In the genomic region with DNA sequence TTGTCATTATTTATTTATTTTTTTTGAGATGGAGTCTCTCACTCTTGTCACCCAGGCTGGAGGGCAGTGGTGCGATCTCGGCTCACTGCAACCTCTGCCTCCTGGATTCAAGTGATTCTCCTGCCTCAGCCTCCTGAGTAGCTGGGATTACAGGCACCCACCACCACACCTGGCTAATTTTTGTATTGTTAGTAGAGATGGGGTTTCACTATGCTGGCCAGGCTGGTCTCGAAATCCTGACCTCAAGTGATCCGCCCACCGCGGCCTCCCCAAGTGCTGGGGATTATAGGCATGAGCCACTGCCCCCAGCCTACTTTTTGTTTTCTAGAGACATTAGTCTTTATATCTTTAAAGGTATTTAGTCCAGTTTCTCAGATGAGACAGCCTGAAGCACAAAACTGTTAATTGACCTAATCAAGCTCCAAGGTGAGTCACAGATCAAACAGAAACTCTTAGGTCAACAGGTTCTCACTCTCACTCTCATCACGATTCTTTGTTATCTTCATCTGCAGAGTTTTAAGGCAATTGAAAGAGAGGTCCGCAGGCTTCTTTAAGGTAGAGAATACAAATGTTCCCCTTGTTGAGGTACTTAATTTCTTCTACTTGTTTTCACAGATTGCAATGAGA, we compare ENCODE assay signal across 8 cellular contexts. TPM values are rescaled to one million over a fixed set of nuclear protein-coding genes. Genes with fewer than 3 reads are reported as not detected.
DNase-seq lines count a peak whose midpoint lies in the region; ATAC-seq and TF ChIP-seq lines count a peak whose summit lies in the region.
"Not testable (repeated sequence)": the region's sequence is repeated elsewhere in the genome, so short reads cannot be mapped to it uniquely, and the experiment has no call there.

No MANE protein-coding gene starts in this region.

- not testable (repeated sequence) for H3K27me3 Mint-ChIP-seq in Calu3 (ENCODE audit: unreplicated experiment); activated CD4-positive, alpha-beta T cell treated with anti-CD3 and anti-CD28 coated beads, Interleukin-2, amount 10 ng/mL, durations not matched to agents 7 days and 5 days

- POLR2A ChIA-PET in activated CD4-positive, alpha-beta T cell treated with anti-CD3 and anti-CD28 coated beads, Interleukin-2, amount 10 ng/mL, durations not matched to agents 7 days and 5 days (lab: Charles Lee) = not testable (repeated sequence)

- intact Hi-C loops in Calu3 (cut with micrococcal nuclease; ENCODE audit: unreplicated experiment) = loop anchor here (2.0 kb wide), 2 partner anchors 14 to 34 kb away; no protein-coding TSS in a partner anchor
- intact Hi-C loops in left colon (cut with DNase I, micrococcal nuclease) = not testable (repeated sequence)

- H3K79me2 ChIP-seq in osteoblast (ENCODE audit: insufficient read depth, low read length) = peaks cover 99% of the 10 kb centered on the region

- H3K4me3 ChIP-seq in endocrine pancreas (ENCODE audit: control insufficient read depth, insufficient read depth, low read length) = peak overlapping the region; percentile 24
- not testable (repeated sequence) for H3K4me3 ChIP-seq in osteoblast (ENCODE audit: insufficient read depth, low read length); subcutaneous abdominal adipose tissue (ENCODE audit: low read depth in 1 of 5, low read length in 5 of 5)

- H2AFZ ChIP-seq in osteoblast (ENCODE audit: low read length) = not testable (repeated sequence)

- H3K4me1 ChIP-seq in endocrine pancreas (ENCODE audit: control insufficient read depth, insufficient read depth, low read length) (peaks cover 32% of the 10 kb centered on the region), osteoblast (ENCODE audit: insufficient read depth, low read length) (peaks cover 37% of the 10 kb centered on the region), subcutaneous abdominal adipose tissue (ENCODE audit: control insufficient read depth in 5 of 5, insufficient read depth in 5 of 5, low read length in 5 of 5) (peaks cover 0 to 41% (median 26%) of the 10 kb centered on the region in 5 donors)

- peak overlapping the region; percentile 54 for H3K4me3 Mint-ChIP-seq in Calu3 (ENCODE audit: low read depth, unreplicated experiment)
- not testable (repeated sequence) for H3K4me3 Mint-ChIP-seq in activated CD4-positive, alpha-beta T cell treated with anti-CD3 and anti-CD28 coated beads, Interleukin-2, amount 10 ng/mL, durations not matched to agents 7 days and 5 days

- CTCF ChIA-PET in Calu3 (lab: Charles Lee) = interaction anchor here (0.5 to 1.2 kb wide), 4 partner anchors 9 to 53 kb away, joined by 3 to 6 read pairs (median 4); no protein-coding TSS in a partner anchor
- CTCF ChIA-PET in activated CD4-positive, alpha-beta T cell treated with anti-CD3 and anti-CD28 coated beads, Interleukin-2, amount 10 ng/mL, durations not matched to agents 7 days and 5 days (lab: Charles Lee) = interaction anchor here (0.6 to 1.0 kb wide), 3 partner anchors 9 to 17 kb away, joined by 3 to 4 read pairs (median 3); no protein-coding TSS in a partner anchor

- peaks cover 78% of the 10 kb centered on the region for H4K20me1 ChIP-seq in osteoblast (ENCODE audit: insufficient read depth, low read length)

- BruUV-seq in Calu3 (replicated peaks; lab: Mats Ljungman, UMichigan) = not testable (repeated sequence)

- H3K9ac ChIP-seq in endocrine pancreas (ENCODE audit: control insufficient read depth, insufficient read depth, low read length); subcutaneous abdominal adipose tissue (ENCODE audit: low read length in 5 of 5): not testable (repeated sequence)

- H3K4me2 ChIP-seq in osteoblast (ENCODE audit: insufficient read depth, low read length) = not testable (repeated sequence)

- peaks cover 67% of the 10 kb centered on the region for H3K36me3 Mint-ChIP-seq in Calu3 (ENCODE audit: insufficient read depth, unreplicated experiment)
- peaks cover 64% of the 10 kb centered on the region for H3K36me3 Mint-ChIP-seq in activated CD4-positive, alpha-beta T cell treated with anti-CD3 and anti-CD28 coated beads, Interleukin-2, amount 10 ng/mL, durations not matched to agents 7 days and 5 days (ENCODE audit: low read depth)
- H3K36me3 Mint-ChIP-seq in activated naive CD4-positive, alpha-beta T cell treated with anti-CD3 and anti-CD28 coated beads, Interleukin-2, amount 50 U/mL, for 72 hours = peaks cover 2 to 35% of the 10 kb centered on the region in 2 donors

- ATAC-seq in activated naive CD4-positive, alpha-beta T cell treated with anti-CD3 and anti-CD28 coated beads, Interleukin-2, amount 50 U/mL, for 72 hours = peak in 1 of 2 donors; percentile 19
- peak; percentile 18 for ATAC-seq in left colon

- H3K9me3 ChIP-seq in endocrine pancreas (ENCODE audit: control insufficient read depth, low read length); osteoblast (ENCODE audit: low read depth, low read length); subcutaneous abdominal adipose tissue (ENCODE audit: control insufficient read depth in 5 of 5, low read length in 5 of 5): not testable (repeated sequence)

- peak overlapping the region; percentile 93 for H3K27ac ChIP-seq in osteoblast (ENCODE audit: low read depth, low read length)
- H3K27ac ChIP-seq in subcutaneous abdominal adipose tissue (ENCODE audit: low read depth, low read length) = peak overlapping the region; percentile 65

- H3K4me1 Mint-ChIP-seq in Calu3 (ENCODE audit: low read depth, unreplicated experiment) = peaks cover 57% of the 10 kb centered on the region
- peaks cover 78% of the 10 kb centered on the region for H3K4me1 Mint-ChIP-seq in activated CD4-positive, alpha-beta T cell treated with anti-CD3 and anti-CD28 coated beads, Interleukin-2, amount 10 ng/mL, durations not matched to agents 7 days and 5 days

- H3K36me3 ChIP-seq in endocrine pancreas (ENCODE audit: control insufficient read depth, insufficient read depth, low read length) = not testable (repeated sequence)
- H3K36me3 ChIP-seq in osteoblast (ENCODE audit: insufficient read depth, low read length) = peaks cover 40% of the 10 kb centered on the region
- H3K36me3 ChIP-seq in subcutaneous abdominal adipose tissue (ENCODE audit: control insufficient read depth in 5 of 5, insufficient read depth in 5 of 5, low read length in 5 of 5) = peaks cover 8 to 13% (median 12%) of the 10 kb centered on the region in 5 donors

- peak overlapping the region; percentile 72 for H3K27ac Mint-ChIP-seq in Calu3 (ENCODE audit: unreplicated experiment)
- H3K27ac Mint-ChIP-seq in activated CD4-positive, alpha-beta T cell treated with anti-CD3 and anti-CD28 coated beads, Interleukin-2, amount 10 ng/mL, durations not matched to agents 7 days and 5 days = peak overlapping the region; percentile 25
- peak overlapping the region; percentile 25 to 68 for H3K27ac Mint-ChIP-seq in activated naive CD4-positive, alpha-beta T cell treated with anti-CD3 and anti-CD28 coated beads, Interleukin-2, amount 50 U/mL, for 72 hours

- not testable (repeated sequence) for DNase-seq in Calu3; activated CD4-positive, alpha-beta T cell treated with anti-CD3 and anti-CD28 coated beads, Interleukin-2, amount 10 ng/mL, durations not matched to agents 7 days and 5 days; activated naive CD4-positive, alpha-beta T cell treated with anti-CD3 and anti-CD28 coated beads, Interleukin-2, amount 50 U/mL, for 72 hours (ENCODE audit: low spot score in 2 of 2); left colon; osteoblast (ENCODE audit: insufficient read length, low spot score, missing footprints)
- peak in 2 of 3 experiments; percentile 1 to 16 for DNase-seq in NCI-H1417 (lab: John Stamatoyannopoulos, UW)

- not testable (repeated sequence) for H3K27me3 ChIP-seq in endocrine pancreas (ENCODE audit: control insufficient read depth, insufficient read depth, low read length); osteoblast (ENCODE audit: insufficient read depth, low read length); subcutaneous abdominal adipose tissue (ENCODE audit: control insufficient read depth in 5 of 5, insufficient read depth in 4 of 5, low read length in 5 of 5)

- TF ChIP-seq CTCF in Calu3 (IDR thresholded peaks at IDR 0.05; ENCODE audit: unreplicated experiment); osteoblast (IDR thresholded peaks at IDR 0.05; ENCODE audit: extremely low read depth, low read depth, low read length): not testable (repeated sequence)

- not testable (repeated sequence) for H3K9me3 Mint-ChIP-seq in Calu3 (ENCODE audit: low read depth, unreplicated experiment); activated CD4-positive, alpha-beta T cell treated with anti-CD3 and anti-CD28 coated beads, Interleukin-2, amount 10 ng/mL, durations not matched to agents 7 days and 5 days; activated naive CD4-positive, alpha-beta T cell treated with anti-CD3 and anti-CD28 coated beads, Interleukin-2, amount 50 U/mL, for 72 hours

RNA-seq across cellular contexts. Expression of a gene that starts 6.1 kb away (rescaled TPM):
- 76.2 and 78.9 TPM in 2 replicates for total RNA-seq in Calu3 (2022)
- total RNA-seq in activated CD4-positive, alpha-beta T cell treated with anti-CD3 and anti-CD28 coated beads, Interleukin-2, amount 10 ng/mL, durations not matched to agents 7 days and 5 days = 10 to 100 TPM; 43.5 to 45.4 TPM
- total RNA-seq in activated naive CD4-positive, alpha-beta T cell treated with anti-CD3 and anti-CD28 coated beads, Interleukin-2, amount 50 U/mL, for 72 hours = 10 to 100 TPM; 26.8 to 44.4 TPM
- 10 to 100 TPM; 22.2 to 27.6 TPM for total RNA-seq in left colon
- total RNA-seq in osteoblast = 49.5 and 52.5 TPM in 2 replicates
